2 cellular contexts compared by ENCODE assay signal in the genomic region with DNA sequence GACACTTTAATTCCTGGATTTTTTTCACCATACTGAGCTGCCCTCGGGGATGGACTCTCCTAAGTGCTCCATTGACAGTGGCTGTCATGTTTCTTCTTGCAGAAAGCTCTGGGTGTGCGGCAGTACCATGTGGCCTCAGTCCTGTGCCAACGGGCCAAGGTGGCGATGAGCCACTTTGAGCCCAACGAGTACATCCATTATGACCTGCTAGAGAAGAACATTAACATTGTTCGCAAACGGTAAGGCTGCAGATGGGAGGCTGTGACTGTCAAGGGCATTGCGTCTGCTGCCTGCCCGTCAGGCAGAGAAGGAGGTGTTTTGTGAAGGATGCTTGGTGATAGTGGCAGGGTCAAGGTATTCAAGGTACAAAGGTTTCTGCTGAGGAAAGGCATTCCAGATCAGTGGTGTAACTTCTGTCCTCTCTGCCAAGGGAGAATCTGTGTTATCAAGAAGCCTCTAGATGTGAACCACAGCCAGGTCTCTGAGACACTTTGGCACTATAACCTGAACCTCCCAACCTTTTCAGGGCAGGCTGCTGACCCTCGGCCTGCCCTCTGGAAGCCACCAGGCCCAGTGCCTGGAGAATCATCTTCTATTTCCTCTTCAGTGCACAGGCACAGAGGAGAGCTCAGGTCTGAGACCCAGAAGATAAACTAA.
TF ChIP-seq lines count a peak whose summit lies in the region.

No MANE protein-coding gene starts in this region.

TF ChIP-seq in liver, 16 proteins besides CTCF, POLR2A, EP300 and RAD21:
- TF ChIP-seq HNF4G (IDR thresholded peaks at IDR 0.05) = no peak
- TF ChIP-seq HNF4A (conservative IDR thresholded peaks at IDR 0.05) = peak; percentile 34

TF ChIP-seq in HepG2, 621 proteins besides CTCF, POLR2A, EP300 and RAD21:
- no peak for TF ChIP-seq ZSCAN22 (CRISPR knock-in tag; IDR thresholded peaks at IDR 0.05)
- TF ChIP-seq, protein P1, sequence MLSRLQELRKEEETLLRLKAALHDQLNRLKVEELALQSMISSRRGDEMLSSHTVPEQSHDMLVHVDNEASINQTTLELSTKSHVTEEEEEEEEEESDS (CRISPR knock-in tag; IDR thresholded peaks at IDR 0.05; ENCODE audit: borderline replicate concordance) = no peak
